ENCODE assay signal across 1 cellular context in genomic region chr4:8265171-8265929, GRCh38.
TF ChIP-seq lines count a peak whose summit lies in the region.

No MANE protein-coding gene starts in this region.

TF ChIP-seq in IMR-90, 13 proteins besides CTCF, POLR2A, EP300 and RAD21:
- TF ChIP-seq MAFK (IDR thresholded peaks at IDR 0.05; ENCODE audit: low read depth, low read length) (no peak), CEBPB (IDR thresholded peaks at IDR 0.05; ENCODE audit: low read depth, low read length) (no peak), NFE2L2 (IDR thresholded peaks at IDR 0.05; ENCODE audit: low read depth, low read length) (no peak), CHD1 (IDR thresholded peaks at IDR 0.05; ENCODE audit: low read depth, low read length) (no peak)
